In the genomic region with DNA sequence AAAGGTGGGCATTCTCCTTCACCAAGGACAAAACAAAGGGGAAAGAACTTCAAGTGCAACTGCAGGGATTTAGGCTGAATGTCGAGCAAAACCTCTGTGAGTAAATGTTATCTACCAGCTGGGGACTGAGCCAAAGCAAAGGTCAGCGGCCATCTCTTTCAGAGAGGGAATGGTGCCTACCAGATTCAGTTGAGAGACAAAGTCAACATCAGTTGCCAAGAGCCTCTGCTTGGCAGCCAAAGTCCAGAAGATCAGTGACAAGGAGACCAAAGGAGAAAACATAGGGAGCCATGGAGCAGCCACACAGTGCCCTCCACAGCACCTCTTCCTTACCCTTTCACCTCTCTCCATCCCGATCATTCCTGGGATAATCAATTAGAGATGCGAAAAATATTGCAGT, we compare ENCODE assay signal across 1 cellular context.
TF ChIP-seq lines count a peak whose summit lies in the region.

No MANE protein-coding gene starts in this region.

TF ChIP-seq in HepG2, 621 proteins besides CTCF, POLR2A, EP300 and RAD21 (continued from another document and continues in another):
- TF ChIP-seq, protein P1, sequence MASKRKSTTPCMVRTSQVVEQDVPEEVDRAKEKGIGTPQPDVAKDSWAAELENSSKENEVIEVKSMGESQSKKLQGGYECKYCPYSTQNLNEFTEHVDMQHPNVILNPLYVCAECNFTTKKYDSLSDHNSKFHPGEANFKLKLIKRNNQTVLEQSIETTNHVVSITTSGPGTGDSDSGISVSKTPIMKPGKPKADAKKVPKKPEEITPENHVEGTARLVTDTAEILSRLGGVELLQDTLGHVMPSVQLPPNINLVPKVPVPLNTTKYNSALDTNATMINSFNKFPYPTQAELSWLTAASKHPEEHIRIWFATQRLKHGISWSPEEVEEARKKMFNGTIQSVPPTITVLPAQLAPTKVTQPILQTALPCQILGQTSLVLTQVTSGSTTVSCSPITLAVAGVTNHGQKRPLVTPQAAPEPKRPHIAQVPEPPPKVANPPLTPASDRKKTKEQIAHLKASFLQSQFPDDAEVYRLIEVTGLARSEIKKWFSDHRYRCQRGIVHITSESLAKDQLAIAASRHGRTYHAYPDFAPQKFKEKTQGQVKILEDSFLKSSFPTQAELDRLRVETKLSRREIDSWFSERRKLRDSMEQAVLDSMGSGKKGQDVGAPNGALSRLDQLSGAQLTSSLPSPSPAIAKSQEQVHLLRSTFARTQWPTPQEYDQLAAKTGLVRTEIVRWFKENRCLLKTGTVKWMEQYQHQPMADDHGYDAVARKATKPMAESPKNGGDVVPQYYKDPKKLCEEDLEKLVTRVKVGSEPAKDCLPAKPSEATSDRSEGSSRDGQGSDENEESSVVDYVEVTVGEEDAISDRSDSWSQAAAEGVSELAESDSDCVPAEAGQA (IDR thresholded peaks at IDR 0.05; ENCODE audit: low read depth): no peak
- TF ChIP-seq, protein P1 (CRISPR knock-in tag; IDR thresholded peaks at IDR 0.05; ENCODE audit: borderline replicate concordance): no peak
- TF ChIP-seq SYNCRIP (IDR thresholded peaks at IDR 0.05; ENCODE audit: insufficient read depth, low read depth, low read length): no peak
- no peak for TF ChIP-seq ZNF780A (CRISPR knock-in tag; IDR thresholded peaks at IDR 0.05)
- TF ChIP-seq MED1 (CRISPR knock-in tag; IDR thresholded peaks at IDR 0.05): peak; percentile 64
- TF ChIP-seq, protein P2, sequence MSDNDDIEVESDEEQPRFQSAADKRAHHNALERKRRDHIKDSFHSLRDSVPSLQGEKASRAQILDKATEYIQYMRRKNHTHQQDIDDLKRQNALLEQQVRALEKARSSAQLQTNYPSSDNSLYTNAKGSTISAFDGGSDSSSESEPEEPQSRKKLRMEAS (IDR thresholded peaks at IDR 0.05): no peak
- TF ChIP-seq GPN1 (CRISPR knock-in tag; IDR thresholded peaks at IDR 0.05; ENCODE audit: borderline replicate concordance): no peak
- TF ChIP-seq PLRG1 (conservative IDR thresholded peaks at IDR 0.05): no peak
- TF ChIP-seq SOX6 (IDR thresholded peaks at IDR 0.05): no peak
- peak; percentile 68 for TF ChIP-seq SOX6 (CRISPR knock-in tag; IDR thresholded peaks at IDR 0.05)
- no peak for TF ChIP-seq NCOR1 (IDR thresholded peaks at IDR 0.05; ENCODE audit: borderline replicate concordance, low read length)
- TF ChIP-seq ZNF326 (CRISPR knock-in tag; IDR thresholded peaks at IDR 0.05; ENCODE audit: borderline replicate concordance): no peak
- TF ChIP-seq, protein P3, sequence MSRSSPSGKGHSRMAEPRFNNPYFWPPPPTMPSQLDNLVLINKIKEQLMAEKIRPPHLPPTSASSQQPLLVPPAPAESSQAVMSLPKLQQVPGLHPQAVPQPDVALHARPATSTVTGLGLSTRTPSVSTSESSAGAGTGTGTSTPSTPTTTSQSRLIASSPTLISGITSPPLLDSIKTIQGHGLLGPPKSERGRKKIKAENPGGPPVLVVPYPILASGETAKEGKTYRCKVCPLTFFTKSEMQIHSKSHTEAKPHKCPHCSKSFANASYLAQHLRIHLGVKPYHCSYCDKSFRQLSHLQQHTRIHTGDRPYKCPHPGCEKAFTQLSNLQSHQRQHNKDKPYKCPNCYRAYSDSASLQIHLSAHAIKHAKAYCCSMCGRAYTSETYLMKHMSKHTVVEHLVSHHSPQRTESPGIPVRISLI (CRISPR knock-in tag; IDR thresholded peaks at IDR 0.05; ENCODE audit: borderline replicate concordance): peak; percentile 48; the same call in 1 of the 2 replicates
- TF ChIP-seq, protein P4, sequence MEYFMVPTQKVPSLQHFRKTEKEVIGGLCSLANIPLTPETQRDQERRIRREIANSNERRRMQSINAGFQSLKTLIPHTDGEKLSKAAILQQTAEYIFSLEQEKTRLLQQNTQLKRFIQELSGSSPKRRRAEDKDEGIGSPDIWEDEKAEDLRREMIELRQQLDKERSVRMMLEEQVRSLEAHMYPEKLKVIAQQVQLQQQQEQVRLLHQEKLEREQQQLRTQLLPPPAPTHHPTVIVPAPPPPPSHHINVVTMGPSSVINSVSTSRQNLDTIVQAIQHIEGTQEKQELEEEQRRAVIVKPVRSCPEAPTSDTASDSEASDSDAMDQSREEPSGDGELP (IDR thresholded peaks at IDR 0.05; ENCODE audit: borderline replicate concordance, low read depth): peak; percentile 92
- peak; percentile 74; the same call in 1 of the 2 replicates for TF ChIP-seq GATAD2A (CRISPR knock-in tag; IDR thresholded peaks at IDR 0.05)
- TF ChIP-seq ZFP41 (CRISPR knock-in tag; IDR thresholded peaks at IDR 0.05; ENCODE audit: borderline replicate concordance): no peak
- TF ChIP-seq ZNF543 (CRISPR knock-in tag; IDR thresholded peaks at IDR 0.05): no peak
- no peak for TF ChIP-seq MTA3 (CRISPR knock-in tag; IDR thresholded peaks at IDR 0.05)
- TF ChIP-seq HNRNPK (IDR thresholded peaks at IDR 0.05; ENCODE audit: low read depth, low read length, poor library complexity, severe bottlenecking): no peak
- TF ChIP-seq CCDC6 (CRISPR knock-in tag; IDR thresholded peaks at IDR 0.05): no peak
- no peak for TF ChIP-seq FOXC1 (CRISPR knock-in tag; IDR thresholded peaks at IDR 0.05; ENCODE audit: borderline replicate concordance)
- TF ChIP-seq CHCHD3 (CRISPR knock-in tag; IDR thresholded peaks at IDR 0.05): no peak
- no peak for TF ChIP-seq ZNF570 (CRISPR knock-in tag; IDR thresholded peaks at IDR 0.05; ENCODE audit: borderline replicate concordance)
- no peak for TF ChIP-seq NFE2L1 (CRISPR knock-in tag; IDR thresholded peaks at IDR 0.05; ENCODE audit: borderline replicate concordance)
- no peak for TF ChIP-seq GZF1 (CRISPR knock-in tag; IDR thresholded peaks at IDR 0.05)
- TF ChIP-seq ZBTB42 (CRISPR knock-in tag; IDR thresholded peaks at IDR 0.05): no peak
- TF ChIP-seq CHD4 (IDR thresholded peaks at IDR 0.05; ENCODE audit: borderline replicate concordance, low read length): no peak
- no peak for TF ChIP-seq CBX2 (IDR thresholded peaks at IDR 0.05; ENCODE audit: low read depth, low read length)
- no peak for TF ChIP-seq CBX2 (CRISPR knock-in tag; IDR thresholded peaks at IDR 0.05; ENCODE audit: low read depth)
- no peak for TF ChIP-seq RNF2 (conservative IDR thresholded peaks at IDR 0.05; ENCODE audit: low read depth)
- TF ChIP-seq ZSCAN31 (CRISPR knock-in tag; IDR thresholded peaks at IDR 0.05; ENCODE audit: low read depth): no peak
- TF ChIP-seq KLF6 (CRISPR knock-in tag; IDR thresholded peaks at IDR 0.05): no peak
- no peak for TF ChIP-seq SRSF4 (IDR thresholded peaks at IDR 0.05; ENCODE audit: low read depth, low read length, poor library complexity, severe bottlenecking)
- no peak for TF ChIP-seq HOXA5 (CRISPR knock-in tag; IDR thresholded peaks at IDR 0.05)
- no peak for TF ChIP-seq ZNF235 (CRISPR knock-in tag; IDR thresholded peaks at IDR 0.05; ENCODE audit: borderline replicate concordance)
- TF ChIP-seq, protein P5, sequence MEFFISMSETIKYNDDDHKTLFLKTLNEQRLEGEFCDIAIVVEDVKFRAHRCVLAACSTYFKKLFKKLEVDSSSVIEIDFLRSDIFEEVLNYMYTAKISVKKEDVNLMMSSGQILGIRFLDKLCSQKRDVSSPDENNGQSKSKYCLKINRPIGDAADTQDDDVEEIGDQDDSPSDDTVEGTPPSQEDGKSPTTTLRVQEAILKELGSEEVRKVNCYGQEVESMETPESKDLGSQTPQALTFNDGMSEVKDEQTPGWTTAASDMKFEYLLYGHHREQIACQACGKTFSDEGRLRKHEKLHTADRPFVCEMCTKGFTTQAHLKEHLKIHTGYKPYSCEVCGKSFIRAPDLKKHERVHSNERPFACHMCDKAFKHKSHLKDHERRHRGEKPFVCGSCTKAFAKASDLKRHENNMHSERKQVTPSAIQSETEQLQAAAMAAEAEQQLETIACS (CRISPR knock-in tag; IDR thresholded peaks at IDR 0.05): no peak
- TF ChIP-seq, protein P6, sequence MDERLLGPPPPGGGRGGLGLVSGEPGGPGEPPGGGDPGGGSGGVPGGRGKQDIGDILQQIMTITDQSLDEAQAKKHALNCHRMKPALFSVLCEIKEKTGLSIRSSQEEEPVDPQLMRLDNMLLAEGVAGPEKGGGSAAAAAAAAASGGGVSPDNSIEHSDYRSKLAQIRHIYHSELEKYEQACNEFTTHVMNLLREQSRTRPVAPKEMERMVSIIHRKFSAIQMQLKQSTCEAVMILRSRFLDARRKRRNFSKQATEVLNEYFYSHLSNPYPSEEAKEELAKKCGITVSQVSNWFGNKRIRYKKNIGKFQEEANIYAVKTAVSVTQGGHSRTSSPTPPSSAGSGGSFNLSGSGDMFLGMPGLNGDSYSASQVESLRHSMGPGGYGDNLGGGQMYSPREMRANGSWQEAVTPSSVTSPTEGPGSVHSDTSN (CRISPR knock-in tag; IDR thresholded peaks at IDR 0.05): no peak
- TF ChIP-seq POGZ (CRISPR knock-in tag; IDR thresholded peaks at IDR 0.05): peak; percentile 81
- TF ChIP-seq, protein P7, sequence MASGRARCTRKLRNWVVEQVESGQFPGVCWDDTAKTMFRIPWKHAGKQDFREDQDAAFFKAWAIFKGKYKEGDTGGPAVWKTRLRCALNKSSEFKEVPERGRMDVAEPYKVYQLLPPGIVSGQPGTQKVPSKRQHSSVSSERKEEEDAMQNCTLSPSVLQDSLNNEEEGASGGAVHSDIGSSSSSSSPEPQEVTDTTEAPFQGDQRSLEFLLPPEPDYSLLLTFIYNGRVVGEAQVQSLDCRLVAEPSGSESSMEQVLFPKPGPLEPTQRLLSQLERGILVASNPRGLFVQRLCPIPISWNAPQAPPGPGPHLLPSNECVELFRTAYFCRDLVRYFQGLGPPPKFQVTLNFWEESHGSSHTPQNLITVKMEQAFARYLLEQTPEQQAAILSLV (CRISPR knock-in tag; IDR thresholded peaks at IDR 0.05; ENCODE audit: borderline replicate concordance): no peak
- no peak for TF ChIP-seq ZNF30 (CRISPR knock-in tag; IDR thresholded peaks at IDR 0.05)
- no peak for TF ChIP-seq ZNF850 (CRISPR knock-in tag; conservative IDR thresholded peaks at IDR 0.05)
- TF ChIP-seq, protein P8, sequence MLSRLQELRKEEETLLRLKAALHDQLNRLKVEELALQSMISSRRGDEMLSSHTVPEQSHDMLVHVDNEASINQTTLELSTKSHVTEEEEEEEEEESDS (CRISPR knock-in tag; IDR thresholded peaks at IDR 0.05; ENCODE audit: borderline replicate concordance): no peak
- TF ChIP-seq ATM (IDR thresholded peaks at IDR 0.05; ENCODE audit: borderline replicate concordance): no peak
- no peak for TF ChIP-seq SRSF1 (optimal IDR thresholded peaks at IDR 0.05; ENCODE audit: low read depth, low read length)
- TF ChIP-seq, protein P9, sequence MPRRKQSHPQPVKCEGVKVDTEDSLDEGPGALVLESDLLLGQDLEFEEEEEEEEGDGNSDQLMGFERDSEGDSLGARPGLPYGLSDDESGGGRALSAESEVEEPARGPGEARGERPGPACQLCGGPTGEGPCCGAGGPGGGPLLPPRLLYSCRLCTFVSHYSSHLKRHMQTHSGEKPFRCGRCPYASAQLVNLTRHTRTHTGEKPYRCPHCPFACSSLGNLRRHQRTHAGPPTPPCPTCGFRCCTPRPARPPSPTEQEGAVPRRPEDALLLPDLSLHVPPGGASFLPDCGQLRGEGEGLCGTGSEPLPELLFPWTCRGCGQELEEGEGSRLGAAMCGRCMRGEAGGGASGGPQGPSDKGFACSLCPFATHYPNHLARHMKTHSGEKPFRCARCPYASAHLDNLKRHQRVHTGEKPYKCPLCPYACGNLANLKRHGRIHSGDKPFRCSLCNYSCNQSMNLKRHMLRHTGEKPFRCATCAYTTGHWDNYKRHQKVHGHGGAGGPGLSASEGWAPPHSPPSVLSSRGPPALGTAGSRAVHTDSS (CRISPR knock-in tag; conservative IDR thresholded peaks at IDR 0.05): no peak
- TF ChIP-seq ZNF10 (CRISPR knock-in tag; IDR thresholded peaks at IDR 0.05; ENCODE audit: borderline replicate concordance, low read depth): no peak
- TF ChIP-seq FOSL2 (CRISPR knock-in tag; IDR thresholded peaks at IDR 0.05): 0 out of 2 replicates have a peak, but pooled peaks have one; percentile 21
- no peak for TF ChIP-seq YEATS2 (CRISPR knock-in tag; IDR thresholded peaks at IDR 0.05; ENCODE audit: borderline replicate concordance)
- TF ChIP-seq NR2F1 (CRISPR knock-in tag; IDR thresholded peaks at IDR 0.05): peak; percentile 73 to 77; a peak in 3 of 4 replicates
- TF ChIP-seq KDM2A (CRISPR knock-in tag; IDR thresholded peaks at IDR 0.05; ENCODE audit: borderline replicate concordance, low read depth): no peak
- peak; percentile 44; the same call in 1 of the 2 replicates for TF ChIP-seq ISL2 (CRISPR knock-in tag; IDR thresholded peaks at IDR 0.05)
- peak; percentile 67 for TF ChIP-seq HNF4G (IDR thresholded peaks at IDR 0.05; ENCODE audit: borderline replicate concordance, low read depth, low read length)
- TF ChIP-seq HNF4G (CRISPR knock-in tag; IDR thresholded peaks at IDR 0.05; ENCODE audit: borderline replicate concordance, low read depth): no peak
- TF ChIP-seq ZFY (CRISPR knock-in tag; IDR thresholded peaks at IDR 0.05): no peak
- no peak for TF ChIP-seq KAT8 (CRISPR knock-in tag; IDR thresholded peaks at IDR 0.05)
- no peak for TF ChIP-seq ZNF253 (CRISPR knock-in tag; IDR thresholded peaks at IDR 0.05; ENCODE audit: borderline replicate concordance)
- no peak for TF ChIP-seq ZNF552 (CRISPR knock-in tag; IDR thresholded peaks at IDR 0.05; ENCODE audit: borderline replicate concordance)
- TF ChIP-seq, protein P10, sequence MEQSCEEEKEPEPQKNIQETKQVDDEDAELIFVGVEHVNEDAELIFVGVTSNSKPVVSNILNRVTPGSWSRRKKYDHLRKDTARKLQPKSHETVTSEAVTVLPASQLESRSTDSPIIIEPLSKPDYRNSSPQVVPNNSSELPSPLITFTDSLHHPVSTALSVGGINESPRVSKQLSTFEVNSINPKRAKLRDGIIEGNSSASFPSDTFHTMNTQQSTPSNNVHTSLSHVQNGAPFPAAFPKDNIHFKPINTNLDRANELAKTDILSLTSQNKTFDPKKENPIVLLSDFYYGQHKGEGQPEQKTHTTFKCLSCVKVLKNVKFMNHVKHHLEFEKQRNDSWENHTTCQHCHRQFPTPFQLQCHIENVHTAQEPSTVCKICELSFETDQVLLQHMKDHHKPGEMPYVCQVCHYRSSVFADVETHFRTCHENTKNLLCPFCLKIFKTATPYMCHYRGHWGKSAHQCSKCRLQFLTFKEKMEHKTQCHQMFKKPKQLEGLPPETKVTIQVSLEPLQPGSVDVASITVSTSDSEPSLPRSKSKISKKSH (CRISPR knock-in tag; IDR thresholded peaks at IDR 0.05; ENCODE audit: borderline replicate concordance): no peak
- no peak for TF ChIP-seq ZNF33B (CRISPR knock-in tag; IDR thresholded peaks at IDR 0.05)
- TF ChIP-seq CBX1 (IDR thresholded peaks at IDR 0.05; ENCODE audit: low read depth): no peak
- no peak for TF ChIP-seq RFXAP (CRISPR knock-in tag; IDR thresholded peaks at IDR 0.05; ENCODE audit: borderline replicate concordance)
